8 cellular contexts compared by ENCODE assay signal in the genomic region with DNA sequence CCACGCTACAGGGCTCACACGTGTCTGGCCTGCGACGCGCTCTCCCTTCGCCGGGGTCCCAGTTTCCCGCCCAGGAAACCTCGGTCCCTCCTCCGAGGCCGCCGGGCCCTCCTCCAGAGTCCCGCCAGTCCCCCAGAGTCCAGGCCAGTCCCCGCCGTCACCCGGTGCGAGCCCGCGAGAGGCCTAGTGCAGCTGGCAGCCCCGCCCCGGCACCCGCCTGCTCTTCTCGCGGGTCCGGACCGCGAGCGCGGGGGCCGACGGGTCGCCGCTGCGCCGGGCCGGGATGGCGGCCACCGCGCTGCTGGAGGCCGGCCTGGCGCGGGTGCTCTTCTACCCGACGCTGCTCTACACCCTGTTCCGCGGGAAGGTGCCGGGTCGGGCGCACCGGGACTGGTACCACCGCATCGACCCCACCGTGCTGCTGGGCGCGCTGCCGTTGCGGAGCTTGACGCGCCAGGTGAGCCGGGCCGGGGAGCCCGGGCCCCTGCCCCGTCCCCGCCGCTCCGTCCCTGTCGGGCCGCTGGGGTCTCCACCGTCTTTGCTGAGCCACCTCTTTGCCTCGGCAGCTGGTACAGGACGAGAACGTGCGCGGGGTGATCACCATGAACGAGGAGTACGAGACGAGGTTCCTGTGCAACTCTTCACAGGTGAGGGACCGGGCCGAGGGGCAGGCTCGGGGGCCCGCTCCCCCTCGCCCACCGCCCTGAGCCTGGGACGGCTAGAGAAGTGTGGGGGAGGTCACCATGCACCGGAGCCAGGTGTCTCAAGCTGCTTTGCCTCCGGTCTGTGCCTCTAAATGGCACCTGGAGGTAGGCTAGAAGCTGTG. TPM values are rescaled to one million over a fixed set of nuclear protein-coding genes. Genes with fewer than 3 reads are reported as not detected.
A peak's percentile ranks its signal among the peaks of the same experiment; 100 is the strongest.
DNase-seq lines count a peak whose midpoint lies in the region; ATAC-seq, FAIRE-seq and TF ChIP-seq lines count a peak whose summit lies in the region.

TSS of gene PTPMT1 (plus strand) at position 260 of the 826 bp plus-strand sequence. CDS start at position 284, 24 bp downstream.

- H3K4me1 ChIP-seq in HepG2 (ENCODE audit: insufficient read depth, low read length): peaks cover 26% of the 10 kb centered on the region

- CTCF ChIA-PET in HepG2 (lab: Yijun Ruan, JAX; ENCODE audit: low intra/inter-chr PET ratio, low total read pairs): no interaction called here

- no TSS peak for BruUV-seq in HepG2 (replicated peaks; lab: Mats Ljungman, UMichigan)

- intact Hi-C loops in dendritic cell treated with granulocyte-macrophage colony-stimulating factor and Interleukin-4, amounts not matched to agents 40 ng/mL and 50 ng/mL, for 4 days (cut with micrococcal nuclease): no loop called here
- intact Hi-C loops in HepG2 (cut with micrococcal nuclease; ENCODE audit: unreplicated experiment): no loop called here

- no peaks in the 10 kb centered on the region for H3K9me3 Mint-ChIP-seq in dendritic cell treated with granulocyte-macrophage colony-stimulating factor and Interleukin-4, amounts not matched to agents 40 ng/mL and 50 ng/mL, for 4 days

- peaks cover 24% of the 10 kb centered on the region for H3K36me3 Mint-ChIP-seq in dendritic cell treated with granulocyte-macrophage colony-stimulating factor and Interleukin-4, amounts not matched to agents 40 ng/mL and 50 ng/mL, for 4 days (ENCODE audit: low read depth)

- TF ChIP-seq EP300 in HepG2 (IDR thresholded peaks at IDR 0.05; ENCODE audit: low read depth in 2 of 2, low read length in 2 of 2) (no peak), HepG2 (CRISPR knock-in tag; IDR thresholded peaks at IDR 0.05; ENCODE audit: borderline replicate concordance) (no peak)

- peak; percentile 74 for DNase-seq in NCI-H82 (lab: John Stamatoyannopoulos, UW)
- no peak for DNase-seq in NCI-H82 treated with DMSO at 0.1 percent for 48 hours (lab: John Stamatoyannopoulos, UW; ENCODE audit: unreplicated experiment)
- DNase-seq in NCI-H2081 treated with DMSO at 0.1 percent for 48 hours (lab: John Stamatoyannopoulos, UW): peak; percentile 12
- peak; percentile 53 to 63 for DNase-seq in activated CD4-positive, alpha-beta T cell treated with anti-CD3 and anti-CD28 coated beads for 4 hours
- peak; percentile 68 for DNase-seq in HepG2 (ENCODE audit: low spot score)
- peak; percentile 54 to 69 for DNase-seq in stimulated activated CD4-positive, alpha-beta T cell treated with anti-CD3 and anti-CD28 coated beads, Interleukin-4, amount 100 ng/mL, for 48 hours (ENCODE audit: low read depth in 2 of 2)

- POLR2A ChIA-PET in HepG2 (lab: Yijun Ruan, JAX): interaction anchor here (0.8 to 3.9 kb wide), 8 partner anchors 9 to 153 kb away, joined by 3 to 19 read pairs (median 4); partner anchors contain the start of genes CELF1, KBTBD4 and NDUFS3

- H4K20me1 ChIP-seq in HepG2 (ENCODE audit: insufficient read depth, low read length): no peaks in the 10 kb centered on the region

- H3K4me1 Mint-ChIP-seq in dendritic cell treated with granulocyte-macrophage colony-stimulating factor and Interleukin-4, amounts not matched to agents 40 ng/mL and 50 ng/mL, for 4 days (ENCODE audit: low read depth): peaks cover 28% of the 10 kb centered on the region

- FAIRE-seq in HepG2 (lab: Jason Lieb, UNC): no peak

- peaks cover 31% of the 10 kb centered on the region for H3K79me2 ChIP-seq in HepG2 (ENCODE audit: insufficient read depth, low read length)

- WGBS in HepG2 (ENCODE audit: low lambda C conversion rate): no CpG with 5 or more reads among the region's 86 CpGs

- TF ChIP-seq CTCF in HepG2 (CRISPR knock-in tag; IDR thresholded peaks at IDR 0.05): no peak; the same call in 1 of the 2 replicates

- peak within 1 kb of the TSS; percentile 87 for H3K27ac Mint-ChIP-seq in dendritic cell treated with granulocyte-macrophage colony-stimulating factor and Interleukin-4, amounts not matched to agents 40 ng/mL and 50 ng/mL, for 4 days

- H3K27me3 ChIP-seq in HepG2 (ENCODE audit: control insufficient read depth in 1 of 2, insufficient read depth in 2 of 2, low read length in 2 of 2): no peaks in the 10 kb centered on the region

- ATAC-seq in HG02852 (IDR thresholded peaks at IDR 0.05; ENCODE audit: unreplicated experiment) (peak; percentile 85), HepG2 (peak; percentile 98)

- peak within 1 kb of the TSS; percentile 87 to 97 (median 97) for H3K4me3 ChIP-seq in HepG2 (replicated peaks in 1 of 3; ENCODE audit: insufficient read depth in 1 of 3, low read depth in 2 of 3, low read length in 3 of 3)

- H3K9me3 ChIP-seq in HepG2 (ENCODE audit: low read length): no peaks in the 10 kb centered on the region

- H3K4me2 ChIP-seq in HepG2 (ENCODE audit: low read depth, low read length): peak within 1 kb of the TSS; percentile 94

- peak within 1 kb of the TSS; percentile 85 for H3K27ac ChIP-seq in HepG2 (ENCODE audit: extremely low read length, insufficient read depth, low read length)

- peak within 1 kb of the TSS; percentile 99 for H3K9ac ChIP-seq in HepG2 (ENCODE audit: insufficient read depth, low read depth, low read length)

- H2AFZ ChIP-seq in HepG2 (ENCODE audit: low read length): peak within 1 kb of the TSS; percentile 42

- H3K36me3 ChIP-seq in HepG2 (replicated peaks in 1 of 2; ENCODE audit: control insufficient read depth in 1 of 2, insufficient read depth in 2 of 2, low read length in 2 of 2): peaks cover 5 to 11% of the 10 kb centered on the region in 2 experiments; a peak in 4 of 5 replicates

- peak within 1 kb of the TSS; percentile 85 for H3K4me3 Mint-ChIP-seq in dendritic cell treated with granulocyte-macrophage colony-stimulating factor and Interleukin-4, amounts not matched to agents 40 ng/mL and 50 ng/mL, for 4 days

- no peak; the same call in 1 of the 2 replicates for TF ChIP-seq RAD21 in HepG2 (CRISPR knock-in tag; IDR thresholded peaks at IDR 0.05)

- TF ChIP-seq POLR2A in HepG2 (IDR thresholded peaks at IDR 0.05; ENCODE audit: insufficient read depth in 1 of 2, low read depth in 2 of 2, low read length in 2 of 2): peak; percentile 79

- in situ Hi-C loops in HepG2 (cut with HindIII; ENCODE audit: extremely low pct_ligation_motif_present, low pct_unique_long_range_greater_than_20kb): no loop called here

- no peaks in the 10 kb centered on the region for H3K27me3 Mint-ChIP-seq in dendritic cell treated with granulocyte-macrophage colony-stimulating factor and Interleukin-4, amounts not matched to agents 40 ng/mL and 50 ng/mL, for 4 days

TF ChIP-seq in HepG2, 621 proteins besides CTCF, POLR2A, EP300 and RAD21 (continues in another document):
- 0 out of 2 replicates have a peak, but pooled peaks have one; percentile 22 for TF ChIP-seq ZMYM2 (CRISPR knock-in tag; IDR thresholded peaks at IDR 0.05)
- 0 out of 2 replicates have a peak, but pooled peaks have one; percentile 18 for TF ChIP-seq STAT5B (CRISPR knock-in tag; IDR thresholded peaks at IDR 0.05)
- peak; percentile 64; the same call in 1 of the 2 replicates for TF ChIP-seq ZNF367 (CRISPR knock-in tag; IDR thresholded peaks at IDR 0.05; ENCODE audit: borderline replicate concordance)
- peak; percentile 58 for TF ChIP-seq GATAD1 (CRISPR knock-in tag; IDR thresholded peaks at IDR 0.05)
- 0 out of 2 replicates have a peak, but pooled peaks have one; percentile 65 for TF ChIP-seq MAF1 (CRISPR knock-in tag; IDR thresholded peaks at IDR 0.05; ENCODE audit: borderline replicate concordance)
- TF ChIP-seq ZNF776 (CRISPR knock-in tag; IDR thresholded peaks at IDR 0.05): peak; percentile 89
- TF ChIP-seq POLR2G (IDR thresholded peaks at IDR 0.05; ENCODE audit: low read depth, low read length): peak; percentile 89
- 0 out of 2 replicates have a peak, but pooled peaks have one; percentile 37 for TF ChIP-seq HIVEP1 (CRISPR knock-in tag; IDR thresholded peaks at IDR 0.05)
- TF ChIP-seq ZNF556 (CRISPR knock-in tag; IDR thresholded peaks at IDR 0.05; ENCODE audit: borderline replicate concordance): 0 out of 2 replicates have a peak, but pooled peaks have one; percentile 45
- TF ChIP-seq THRA (CRISPR knock-in tag; IDR thresholded peaks at IDR 0.05; ENCODE audit: borderline replicate concordance): peak; percentile 80
- peak; percentile 69 for TF ChIP-seq SP4 (CRISPR knock-in tag; IDR thresholded peaks at IDR 0.05)
- 0 out of 2 replicates have a peak, but pooled peaks have one; percentile 49 for TF ChIP-seq NFATC3 (CRISPR knock-in tag; IDR thresholded peaks at IDR 0.05)

RNA-seq across cellular contexts. Expression of gene PTPMT1, which starts in this region (rescaled TPM):
- 91.5 and 129 TPM in 2 replicates for total RNA-seq in HepG2 (2016; rRNA removed; fragmentation: Illumina TruSeq; extraction: Trizol)
- 298 and 321 TPM in 2 replicates for total RNA-seq in HepG2 (2016; cell fraction: cytosol; rRNA removed; fragmentation: Illumina TruSeq; extraction: Trizol; ENCODE audit: low read depth)
- 81.6 and 129 TPM in 2 replicates for total RNA-seq in HepG2 (2016; cell fraction: insoluble cytoplasmic fraction; rRNA removed; fragmentation: Illumina TruSeq; extraction: Trizol)
- 276 and 295 TPM in 2 replicates for total RNA-seq in HepG2 (2016; cell fraction: membrane; rRNA removed; fragmentation: Illumina TruSeq; extraction: Trizol)
- total RNA-seq in HepG2 (2016; cell fraction: nucleus; rRNA removed; fragmentation: Illumina TruSeq; extraction: Trizol): 68.5 and 73.1 TPM in 2 replicates
- 55.6 and 59.4 TPM in 2 replicates for polyA plus RNA-seq in HepG2 (2011; rRNA removed)
- polyA plus RNA-seq in HepG2 (2011; cell fraction: cytosol; rRNA removed): 75.6 and 88.6 TPM in 2 replicates
- polyA plus RNA-seq in HepG2 (2011; cell fraction: nucleus; rRNA removed): 25.5 and 28.0 TPM in 2 replicates
- 46.9 and 52.6 TPM in 2 replicates for polyA plus RNA-seq in HepG2 (2012)
- 363 and 406 TPM in 2 replicates for polyA plus RNA-seq in HepG2 (2016; cell fraction: cytosol; fragmentation: Illumina TruSeq; extraction: Trizol; ENCODE audit: low read depth)
- polyA plus RNA-seq in HepG2 (2016; cell fraction: insoluble cytoplasmic fraction; fragmentation: Illumina TruSeq; extraction: Trizol; ENCODE audit: low read depth): 80.1 and 94.0 TPM in 2 replicates
- 256 and 270 TPM in 2 replicates for polyA plus RNA-seq in HepG2 (2016; cell fraction: membrane; fragmentation: Illumina TruSeq; extraction: Trizol; ENCODE audit: low read depth)
- 125 and 127 TPM in 2 replicates for polyA plus RNA-seq in HepG2 (2016; cell fraction: nucleus; fragmentation: Illumina TruSeq; extraction: Trizol; ENCODE audit: insufficient read depth, low read depth)
- polyA minus RNA-seq in HepG2 (2011; rRNA and poly(A)+ RNA removed; ENCODE audit: low replicate concordance): 42.4 and 68.4 TPM in 2 replicates
- polyA minus RNA-seq in HepG2 (2011; cell fraction: cytosol; rRNA and poly(A)+ RNA removed): 19.5 and 22.2 TPM in 2 replicates
- polyA minus RNA-seq in HepG2 (2011; cell fraction: nucleus; rRNA and poly(A)+ RNA removed): 21.8 and 25.0 TPM in 2 replicates
